ENCODE assay signal across 1 cellular context in the genomic region with DNA sequence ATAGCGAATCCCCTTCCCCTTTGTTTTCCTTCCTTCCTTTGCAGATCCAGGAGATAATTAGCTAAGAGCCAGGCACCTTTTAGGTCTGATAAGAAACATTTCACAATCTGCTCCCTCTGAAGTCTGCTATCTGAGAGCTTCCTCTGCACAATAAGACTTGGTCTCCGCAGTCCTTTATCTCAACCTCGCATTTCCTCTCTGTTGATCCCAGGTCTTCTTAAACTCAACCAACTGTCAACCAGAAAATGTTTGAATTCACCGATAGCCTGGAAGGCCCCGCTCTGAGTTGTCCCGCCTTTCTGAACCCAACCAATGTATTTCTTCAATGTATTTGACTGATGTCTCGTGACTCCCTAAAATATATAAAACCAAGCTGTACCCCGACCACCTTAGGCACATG.
TF ChIP-seq lines count a peak whose summit lies in the region.

No MANE protein-coding gene starts in this region.

TF ChIP-seq in K562, 482 proteins besides CTCF, POLR2A, EP300 and RAD21 (continued from another document and continues in another):
- TF ChIP-seq, protein P1, sequence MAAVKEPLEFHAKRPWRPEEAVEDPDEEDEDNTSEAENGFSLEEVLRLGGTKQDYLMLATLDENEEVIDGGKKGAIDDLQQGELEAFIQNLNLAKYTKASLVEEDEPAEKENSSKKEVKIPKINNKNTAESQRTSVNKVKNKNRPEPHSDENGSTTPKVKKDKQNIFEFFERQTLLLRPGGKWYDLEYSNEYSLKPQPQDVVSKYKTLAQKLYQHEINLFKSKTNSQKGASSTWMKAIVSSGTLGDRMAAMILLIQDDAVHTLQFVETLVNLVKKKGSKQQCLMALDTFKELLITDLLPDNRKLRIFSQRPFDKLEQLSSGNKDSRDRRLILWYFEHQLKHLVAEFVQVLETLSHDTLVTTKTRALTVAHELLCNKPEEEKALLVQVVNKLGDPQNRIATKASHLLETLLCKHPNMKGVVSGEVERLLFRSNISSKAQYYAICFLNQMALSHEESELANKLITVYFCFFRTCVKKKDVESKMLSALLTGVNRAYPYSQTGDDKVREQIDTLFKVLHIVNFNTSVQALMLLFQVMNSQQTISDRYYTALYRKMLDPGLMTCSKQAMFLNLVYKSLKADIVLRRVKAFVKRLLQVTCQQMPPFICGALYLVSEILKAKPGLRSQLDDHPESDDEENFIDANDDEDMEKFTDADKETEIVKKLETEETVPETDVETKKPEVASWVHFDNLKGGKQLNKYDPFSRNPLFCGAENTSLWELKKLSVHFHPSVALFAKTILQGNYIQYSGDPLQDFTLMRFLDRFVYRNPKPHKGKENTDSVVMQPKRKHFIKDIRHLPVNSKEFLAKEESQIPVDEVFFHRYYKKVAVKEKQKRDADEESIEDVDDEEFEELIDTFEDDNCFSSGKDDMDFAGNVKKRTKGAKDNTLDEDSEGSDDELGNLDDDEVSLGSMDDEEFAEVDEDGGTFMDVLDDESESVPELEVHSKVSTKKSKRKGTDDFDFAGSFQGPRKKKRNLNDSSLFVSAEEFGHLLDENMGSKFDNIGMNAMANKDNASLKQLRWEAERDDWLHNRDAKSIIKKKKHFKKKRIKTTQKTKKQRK (IDR thresholded peaks at IDR 0.05; ENCODE audit: borderline replicate concordance, low read depth, low read length): no peak
- TF ChIP-seq SMAD4 (CRISPR knock-in tag; conservative IDR thresholded peaks at IDR 0.05) (peak; percentile 89), ZNF699 (CRISPR knock-in tag; IDR thresholded peaks at IDR 0.05; ENCODE audit: insufficient replicate concordance) (no peak), EWSR1 (IDR thresholded peaks at IDR 0.05; ENCODE audit: borderline replicate concordance, low read depth, partially characterized antibody) (no peak), NR2C2 (CRISPR knock-in tag; IDR thresholded peaks at IDR 0.05) (no peak), NR2C2 (tag; IDR thresholded peaks at IDR 0.05) (no peak), CBX5 (IDR thresholded peaks at IDR 0.05; ENCODE audit: borderline replicate concordance, low read depth) (no peak), RFX1 (IDR thresholded peaks at IDR 0.05) (no peak), ZNF124 (CRISPR knock-in tag; IDR thresholded peaks at IDR 0.05) (no peak), ZFP1 (CRISPR knock-in tag; IDR thresholded peaks at IDR 0.05) (no peak), GTF2B (IDR thresholded peaks at IDR 0.05; ENCODE audit: extremely low read depth, insufficient read length) (no peak), KDM2B (CRISPR knock-in tag; IDR thresholded peaks at IDR 0.05) (no peak), GABPA (tag; conservative IDR thresholded peaks at IDR 0.05; ENCODE audit: low read depth) (peak; percentile 41), DPF2 (IDR thresholded peaks at IDR 0.05) (peak; percentile 97), ILF3 (IDR thresholded peaks at IDR 0.05; ENCODE audit: borderline replicate concordance) (no peak), FOXM1 (IDR thresholded peaks at IDR 0.05; ENCODE audit: low read depth) (peak; percentile 96), FOXM1 (CRISPR knock-in tag; IDR thresholded peaks at IDR 0.05; ENCODE audit: low read depth) (no peak), MED1 (CRISPR knock-in tag; IDR thresholded peaks at IDR 0.05; ENCODE audit: borderline replicate concordance) (no peak), RERE (CRISPR knock-in tag; IDR thresholded peaks at IDR 0.05; ENCODE audit: borderline replicate concordance) (no peak), FOXA3 (CRISPR knock-in tag; conservative IDR thresholded peaks at IDR 0.05 in 1 of 2, IDR thresholded peaks at IDR 0.05 in 1 of 2) (0 out of 4 replicates have a peak, but pooled peaks of 1 of the 2 experiments have one; percentile 23), NR4A1 (CRISPR knock-in tag; IDR thresholded peaks at IDR 0.05) (no peak), NR4A1 (tag; IDR thresholded peaks at IDR 0.05) (no peak), MTA3 (IDR thresholded peaks at IDR 0.05; ENCODE audit: borderline replicate concordance) (no peak), SIN3A (IDR thresholded peaks at IDR 0.05; ENCODE audit: borderline replicate concordance in 2 of 2, control insufficient read depth in 1 of 2, low read depth in 2 of 2, low read length in 2 of 2) (no peak), RNF2 (IDR thresholded peaks at IDR 0.05) (peak; percentile 69), ARHGAP35 (IDR thresholded peaks at IDR 0.05; ENCODE audit: partially characterized antibody) (no peak), TEAD4 (IDR thresholded peaks at IDR 0.05; ENCODE audit: low read length) (peak; percentile 98), TEAD4 (CRISPR knock-in tag; IDR thresholded peaks at IDR 0.05; ENCODE audit: borderline replicate concordance) (no peak), DIDO1 (tag; IDR thresholded peaks at IDR 0.05; ENCODE audit: low read depth) (no peak), ZMIZ1 (IDR thresholded peaks at IDR 0.05; ENCODE audit: low read depth in 2 of 2, low read length in 2 of 2) (peak in 1 of 2 experiments; percentile 65; a peak in 2 of 4 replicates), ZBTB43 (CRISPR knock-in tag; IDR thresholded peaks at IDR 0.05) (no peak), SPI1 (IDR thresholded peaks at IDR 0.05; ENCODE audit: borderline replicate concordance, low read depth, low read length) (peak; percentile 58; the same call in 1 of the 2 replicates), ASH1L (IDR thresholded peaks at IDR 0.05; ENCODE audit: borderline replicate concordance, low read depth, partially characterized antibody) (no peak), ZNF780A (CRISPR knock-in tag; IDR thresholded peaks at IDR 0.05) (no peak), JUNB (CRISPR knock-in tag; conservative IDR thresholded peaks at IDR 0.05) (no peak), NONO (IDR thresholded peaks at IDR 0.05; ENCODE audit: low read depth in 2 of 2, low read length in 1 of 2) (no peak), GTF2E2 (tag; IDR thresholded peaks at IDR 0.05) (no peak), ZNF75A (CRISPR knock-in tag; IDR thresholded peaks at IDR 0.05) (no peak), ZNF589 (CRISPR knock-in tag; IDR thresholded peaks at IDR 0.05; ENCODE audit: low read depth) (no peak), IRF9 (tag; IDR thresholded peaks at IDR 0.05) (peak; percentile 72; the same call in 1 of the 2 replicates), ZNF217 (CRISPR knock-in tag; IDR thresholded peaks at IDR 0.05) (no peak), ZNF121 (CRISPR knock-in tag; conservative IDR thresholded peaks at IDR 0.05) (no peak)
- TF ChIP-seq, protein P2, sequence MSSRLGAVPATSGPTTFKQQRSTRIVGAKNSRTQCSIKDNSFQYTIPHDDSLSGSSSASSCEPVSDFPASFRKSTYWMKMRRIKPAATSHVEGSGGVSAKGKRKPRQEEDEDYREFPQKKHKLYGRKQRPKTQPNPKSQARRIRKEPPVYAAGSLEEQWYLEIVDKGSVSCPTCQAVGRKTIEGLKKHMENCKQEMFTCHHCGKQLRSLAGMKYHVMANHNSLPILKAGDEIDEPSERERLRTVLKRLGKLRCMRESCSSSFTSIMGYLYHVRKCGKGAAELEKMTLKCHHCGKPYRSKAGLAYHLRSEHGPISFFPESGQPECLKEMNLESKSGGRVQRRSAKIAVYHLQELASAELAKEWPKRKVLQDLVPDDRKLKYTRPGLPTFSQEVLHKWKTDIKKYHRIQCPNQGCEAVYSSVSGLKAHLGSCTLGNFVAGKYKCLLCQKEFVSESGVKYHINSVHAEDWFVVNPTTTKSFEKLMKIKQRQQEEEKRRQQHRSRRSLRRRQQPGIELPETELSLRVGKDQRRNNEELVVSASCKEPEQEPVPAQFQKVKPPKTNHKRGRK (tag; IDR thresholded peaks at IDR 0.05): no peak
